8 cellular contexts compared by ENCODE assay signal in genomic region chr7:104943502-104944343, GRCh38.
DNase-seq lines count a peak whose midpoint lies in the region; ATAC-seq and TF ChIP-seq lines count a peak whose summit lies in the region.

No MANE protein-coding gene starts in this region.

- H3K9me3 Mint-ChIP-seq in activated T-cell treated with anti-CD3 and anti-CD28 coated beads, Interleukin-2, amount 50 U/mL, for 4 hours, result no peaks in the 10 kb centered on the region
- H3K9me3 Mint-ChIP-seq in chondrocyte (ENCODE audit: low read depth), result no peaks in the 10 kb centered on the region

- ATAC-seq in GM18867 (IDR thresholded peaks at IDR 0.05; ENCODE audit: unreplicated experiment), result peak; percentile 43
- peak; percentile 38 for ATAC-seq in HG03045 (IDR thresholded peaks at IDR 0.05; ENCODE audit: unreplicated experiment)
- ATAC-seq in activated T-cell treated with anti-CD3 and anti-CD28 coated beads, Interleukin-2, amount 50 U/mL, for 4 hours, result peak; percentile 38 to 46
- peak; percentile 5 for ATAC-seq in Right ventricle myocardium inferior

- CTCF ChIA-PET in A673 (lab: Charles Lee), result no interaction called here

- intact Hi-C loops in Right ventricle myocardium inferior (cut with DNase I), result loop anchor here (2.0 kb wide), 1 partner anchor 39 kb away; no protein-coding TSS in a partner anchor
- intact Hi-C loops in A673 (cut with micrococcal nuclease; ENCODE audit: unreplicated experiment), result loop anchor here (2.0 kb wide), 1 partner anchor 35 kb away; no protein-coding TSS in a partner anchor

- H3K9me3 ChIP-seq in A673 (ENCODE audit: low read depth, low read length, poor library complexity, severe bottlenecking), result no peaks in the 10 kb centered on the region

- peak; percentile 27 for DNase-seq in NCI-H69 (lab: John Stamatoyannopoulos, UW)
- DNase-seq in activated T-cell treated with anti-CD3 and anti-CD28 coated beads, Interleukin-2, amount 50 U/mL, for 4 hours, result peak; percentile 36
- no peak for DNase-seq in Right ventricle myocardium inferior (ENCODE audit: missing footprints)
- DNase-seq in retinal pigment epithelial cell (ENCODE audit: low read depth), result peak; percentile 68
- no peak for DNase-seq in A673 (ENCODE audit: low spot score)
- no peak for DNase-seq in chondrocyte (ENCODE audit: low spot score)

- H3K4me3 ChIP-seq in retinal pigment epithelial cell (ENCODE audit: low read length) (no peak overlapping the region), A673 (ENCODE audit: low read depth, low read length, poor library complexity, severe bottlenecking) (no peak overlapping the region)

- BruUV-seq in A673 (replicated peaks; lab: Mats Ljungman, UMichigan), result no TSS peak

- no peaks in the 10 kb centered on the region for H3K36me3 ChIP-seq in A673 (ENCODE audit: insufficient read depth, low read length, poor library complexity, severe bottlenecking)

- no peak for TF ChIP-seq CTCF in retinal pigment epithelial cell (conservative IDR thresholded peaks at IDR 0.05; ENCODE audit: low read depth, low read length)
- no peak for TF ChIP-seq CTCF in A673 (conservative IDR thresholded peaks at IDR 0.05; ENCODE audit: low read depth, low read length)
- TF ChIP-seq CTCF in chondrocyte (IDR thresholded peaks at IDR 0.05), result no peak

- H3K4me3 Mint-ChIP-seq in activated T-cell treated with anti-CD3 and anti-CD28 coated beads, Interleukin-2, amount 50 U/mL, for 4 hours, result peak overlapping the region; percentile 80
- H3K4me3 Mint-ChIP-seq in chondrocyte (ENCODE audit: unreplicated experiment), result no peak overlapping the region

- no peaks in the 10 kb centered on the region for H3K27me3 ChIP-seq in A673 (replicated peaks; ENCODE audit: insufficient read depth, low read depth, low read length, poor library complexity)

- H3K36me3 Mint-ChIP-seq in activated T-cell treated with anti-CD3 and anti-CD28 coated beads, Interleukin-2, amount 50 U/mL, for 4 hours (ENCODE audit: insufficient read depth), result no peaks in the 10 kb centered on the region
- no peaks in the 10 kb centered on the region for H3K36me3 Mint-ChIP-seq in chondrocyte (ENCODE audit: low read depth)

- H3K27me3 Mint-ChIP-seq in activated T-cell treated with anti-CD3 and anti-CD28 coated beads, Interleukin-2, amount 50 U/mL, for 4 hours (ENCODE audit: low read depth), result no peaks in the 10 kb centered on the region
- H3K27me3 Mint-ChIP-seq in chondrocyte (ENCODE audit: low read depth), result no peaks in the 10 kb centered on the region

- peaks cover 56% of the 10 kb centered on the region for H3K4me1 Mint-ChIP-seq in activated T-cell treated with anti-CD3 and anti-CD28 coated beads, Interleukin-2, amount 50 U/mL, for 4 hours (ENCODE audit: low read depth)
- peaks cover 13% of the 10 kb centered on the region for H3K4me1 Mint-ChIP-seq in chondrocyte (ENCODE audit: low read depth)

- no peak overlapping the region for H3K27ac ChIP-seq in A673 (ENCODE audit: low read depth, low read length, poor library complexity, severe bottlenecking)

- POLR2A ChIA-PET in A673 (lab: Charles Lee; ENCODE audit: low non-redundant PET), result no interaction called here

- no peak overlapping the region for H3K27ac Mint-ChIP-seq in chondrocyte (ENCODE audit: unreplicated experiment)

- peaks cover 17% of the 10 kb centered on the region for H3K4me1 ChIP-seq in A673 (ENCODE audit: insufficient read depth, low read length, poor library complexity, severe bottlenecking)

Comparison
In these comparisons a context has a peak if more than half of its experiments do, and no peak if none do; other contexts are left out.
1. DNase-seq: peak in NCI-H69 (single experiment), activated T-cell treated with anti-CD3 and anti-CD28 coated beads, Interleukin-2, amount 50 U/mL, for 4 hours (single experiment) and retinal pigment epithelial cell (single experiment); none in Right ventricle myocardium inferior (single experiment), A673 (single experiment) and chondrocyte (single experiment).
2. Peak in every context shown above with its lines, with median percentiles within 50 percentile points of each other: ATAC-seq.